Comparison of ENCODE assay signal across 20 cellular contexts in the genomic region with DNA sequence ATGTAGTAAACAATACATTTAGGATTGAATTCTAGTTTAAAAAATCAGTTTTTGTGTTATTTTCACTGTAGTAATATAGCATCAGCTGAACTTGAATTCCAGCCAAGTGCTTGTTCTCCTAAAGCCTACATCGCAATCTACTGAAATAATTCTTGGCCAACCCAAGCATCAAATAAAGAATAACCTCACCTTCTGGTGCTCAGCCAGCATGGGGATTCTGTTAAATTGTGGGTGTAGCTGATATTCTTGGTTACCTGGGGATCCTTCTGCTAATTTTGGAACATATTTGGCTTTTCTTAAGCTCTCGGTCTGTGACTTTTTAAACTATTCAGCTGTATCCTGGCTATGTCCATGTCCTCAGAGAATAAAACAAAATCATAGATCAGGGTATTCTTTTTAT.
A peak's percentile ranks its signal among the peaks of the same experiment; 100 is the strongest.
DNase-seq lines count a peak whose midpoint lies in the region; ATAC-seq, FAIRE-seq and TF ChIP-seq lines count a peak whose summit lies in the region.
"Had no signal": no experiment of that assay in that cellular context is flagged by ENCODE, and none has a peak within 500 bp of the region (broad histone marks: within the 10 kb centered on the region; RNA-seq: fewer than 3 reads in every experiment).

No MANE protein-coding gene starts in this region.

- in situ Hi-C loops in G401 (cut with HindIII; ENCODE audit: low sequenced_read_pairs), result no loop called here

- no peaks in the 10 kb centered on the region for H3K9me3 Mint-ChIP-seq in astrocyte (ENCODE audit: unreplicated experiment)

- H3K4me3 Mint-ChIP-seq in astrocyte (ENCODE audit: unreplicated experiment), result no peak overlapping the region
- H3K4me3 Mint-ChIP-seq: CD4-positive, alpha-beta memory T cell; GM23338; H9 had no signal

- no peaks in the 10 kb centered on the region for H3K36me3 ChIP-seq in astrocyte (ENCODE audit: insufficient read depth, low read length)

- TF ChIP-seq CTCF in astrocyte (IDR thresholded peaks at IDR 0.05; ENCODE audit: insufficient read depth, low read depth, low read length) (no peak), fibroblast of pulmonary artery (IDR thresholded peaks at IDR 0.05; ENCODE audit: low read length, missing control alignments) (no peak)

- no peak overlapping the region for H2AFZ ChIP-seq in astrocyte (ENCODE audit: low read depth, low read length)
- H2AFZ ChIP-seq: GM23338 had no signal

- H3K4me2 ChIP-seq in astrocyte (ENCODE audit: low read length), result no peak overlapping the region
- H3K4me2 ChIP-seq: GM23338 had no signal

- FAIRE-seq in astrocyte (lab: Jason Lieb, UNC), result no peak
- FAIRE-seq: GM12891, GM18507, GM19239 had no signal

- peak overlapping the region; percentile 37 for H3K27ac Mint-ChIP-seq in astrocyte (ENCODE audit: unreplicated experiment)
- H3K27ac Mint-ChIP-seq: CD4-positive, alpha-beta memory T cell; GM23338; H9 had no signal

- H3K79me2 ChIP-seq in astrocyte (ENCODE audit: insufficient read depth, low read length), result no peaks in the 10 kb centered on the region

- DNase-seq in G401 (ENCODE audit: low spot score), result peak; percentile 81
- DNase-seq in NCI-H446 treated with DMSO at 0.1 percent for 48 hours (lab: John Stamatoyannopoulos, UW), result peak; percentile 55
- DNase-seq in astrocyte (ENCODE audit: low read depth), result no peak
- peak; percentile 1 for DNase-seq in fibroblast of pulmonary artery (ENCODE audit: low read depth)
- DNase-seq in kidney glomerular epithelial cell (lab: John Stamatoyannopoulos, UW), result no peak
- no peak for DNase-seq in stimulated activated CD4-positive, alpha-beta T cell treated with anti-CD3 and anti-CD28 coated beads, Interleukin-4, amount 100 ng/mL, for 24 hours
- DNase-seq: Calu3; CD4-positive, alpha-beta memory T cell; COR-L47; DMS79; EL; GF-D8; H9 had no signal

- no peaks in the 10 kb centered on the region for H3K27me3 ChIP-seq in astrocyte (ENCODE audit: insufficient read depth, low read length)

- H3K4me1 Mint-ChIP-seq in astrocyte (ENCODE audit: low read depth, unreplicated experiment), result peaks cover 8% of the 10 kb centered on the region
- H3K4me1 Mint-ChIP-seq: CD4-positive, alpha-beta memory T cell had no signal

- no peaks in the 10 kb centered on the region for H3K27me3 Mint-ChIP-seq in astrocyte (ENCODE audit: low read depth, unreplicated experiment)
- H3K27me3 Mint-ChIP-seq: CD4-positive, alpha-beta memory T cell had no signal

- no peaks in the 10 kb centered on the region for H3K9me3 ChIP-seq in astrocyte (ENCODE audit: insufficient read depth, low read depth, low read length)

- no peaks in the 10 kb centered on the region for H4K20me1 ChIP-seq in astrocyte (ENCODE audit: insufficient read depth, low read length)

- H3K27ac ChIP-seq in astrocyte (ENCODE audit: low read depth, low read length), result no peak overlapping the region

- H3K4me1 ChIP-seq in astrocyte (ENCODE audit: insufficient read depth, low read length), result no peaks in the 10 kb centered on the region

- ATAC-seq in GM21529 (IDR thresholded peaks at IDR 0.05; ENCODE audit: unreplicated experiment) (no peak), HG03159 (IDR thresholded peaks at IDR 0.05; ENCODE audit: unreplicated experiment) (no peak)
- ATAC-seq: GM23338, HCT116 had no signal

- no peak overlapping the region for H3K9ac ChIP-seq in astrocyte (ENCODE audit: low read length)

- H3K36me3 Mint-ChIP-seq in astrocyte (ENCODE audit: low read depth, unreplicated experiment), result no peaks in the 10 kb centered on the region
- H3K36me3 Mint-ChIP-seq: CD4-positive, alpha-beta memory T cell had no signal

- H3K4me3 ChIP-seq in astrocyte (ENCODE audit: insufficient read depth, low read depth, low read length) (no peak overlapping the region), fibroblast of pulmonary artery (replicated peaks; ENCODE audit: low read depth, low read length) (no peak overlapping the region)
- H3K4me3 ChIP-seq: GM23338 had no signal

Comparison
In these comparisons a context has a peak if more than half of its experiments do, and no peak if none do; other contexts are left out.
1. DNase-seq: peak in G401 (single experiment), NCI-H446 treated with DMSO at 0.1 percent for 48 hours (single experiment) and fibroblast of pulmonary artery (single experiment); none in astrocyte (single experiment), kidney glomerular epithelial cell (single experiment) and stimulated activated CD4-positive, alpha-beta T cell treated with anti-CD3 and anti-CD28 coated beads, Interleukin-4, amount 100 ng/mL, for 24 hours (single experiment).